ENCODE assay signal across 31 cellular contexts in the genomic region with DNA sequence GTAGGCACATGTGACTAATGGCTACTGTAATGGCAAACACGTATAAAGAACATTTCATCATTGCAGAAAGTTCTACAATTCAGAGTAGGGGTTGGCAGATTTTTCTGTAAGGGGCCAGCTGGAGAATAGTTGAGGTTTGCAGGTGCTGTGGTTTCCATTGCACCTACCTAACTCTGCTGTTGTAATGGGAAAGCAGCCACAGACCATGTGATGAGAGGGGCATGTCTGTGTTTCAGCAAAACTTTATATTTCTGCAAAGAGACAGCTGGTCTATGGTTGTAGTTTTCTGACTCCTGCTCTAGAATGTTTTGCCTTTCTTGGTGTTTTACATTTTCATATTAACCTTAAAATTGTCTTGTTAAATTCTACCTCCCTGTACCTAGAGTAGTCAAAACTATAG.
"Had no signal": no experiment of that assay in that cellular context is flagged by ENCODE, and none has a peak within 500 bp of the region (broad histone marks: within the 10 kb centered on the region; RNA-seq: fewer than 3 reads in every experiment).

No MANE protein-coding gene starts in this region.

- H3K27me3 ChIP-seq: adrenal gland, ascending aorta, cardiac muscle cell, dorsolateral prefrontal cortex, gastrocnemius medialis, hepatocyte, neutrophil, ovary, right lobe of liver, tibial artery, upper lobe of right lung had no signal

- H3K4me2 ChIP-seq: hepatocyte had no signal

- H3K4me1 ChIP-seq: adrenal gland, ascending aorta, tibial artery, upper lobe of right lung had no signal

- H3K9me3 Mint-ChIP-seq: activated naive CD4-positive, alpha-beta T cell treated with anti-CD3 and anti-CD28 coated beads, Interleukin-2, amount 50 U/mL, for 72 hours; brain; natural killer cell treated with Interleukin-12 subunit alpha and Interleukin-12 subunit beta and Interleukin-15 and Interleukin-18, amount 100 ng/mL, for 72 hours; stimulated activated naive CD8-positive, alpha-beta T cell treated with anti-CD3 and anti-CD28 coated beads, Interleukin-15, Interleukin-2, amounts not matched to agents 100 ng/mL and 50 ng/mL, for 24 hours had no signal

- H3K27ac ChIP-seq: adrenal gland, ascending aorta, cardiac muscle cell, coronary artery, dorsolateral prefrontal cortex, gastrocnemius medialis, hepatocyte, left ventricle myocardium inferior, neutrophil, ovary, right lobe of liver, tibial artery, upper lobe of right lung, VCaP had no signal

- H3K4me3 ChIP-seq: adrenal gland, ascending aorta, cardiac muscle cell, coronary artery, dorsolateral prefrontal cortex, gastrocnemius medialis, hepatocyte, left ventricle myocardium inferior, lung, mucosa of descending colon, ovary, right lobe of liver, tibial artery, upper lobe of right lung had no signal

- H3K27ac Mint-ChIP-seq: natural killer cell treated with Interleukin-12 subunit alpha and Interleukin-12 subunit beta and Interleukin-15 and Interleukin-18, amount 100 ng/mL, for 72 hours; progenitor cell of endocrine pancreas; stimulated activated naive CD8-positive, alpha-beta T cell treated with anti-CD3 and anti-CD28 coated beads, Interleukin-15, Interleukin-2, amounts not matched to agents 100 ng/mL and 50 ng/mL, for 24 hours had no signal

- H3K27me3 Mint-ChIP-seq: brain; natural killer cell treated with Interleukin-12 subunit alpha and Interleukin-12 subunit beta and Interleukin-15 and Interleukin-18, amount 100 ng/mL, for 72 hours; progenitor cell of endocrine pancreas; stimulated activated naive CD8-positive, alpha-beta T cell treated with anti-CD3 and anti-CD28 coated beads, Interleukin-15, Interleukin-2, amounts not matched to agents 100 ng/mL and 50 ng/mL, for 24 hours had no signal

- DNase-seq: activated CD4-positive, alpha-beta T cell treated with anti-CD3 and anti-CD28 coated beads for 4 hours; activated CD4-positive, alpha-beta T cell treated with anti-CD3 and anti-CD28 coated beads, Interleukin-2, amount 50 U/mL, for 4 hours; activated CD8-positive, alpha-beta memory T cell treated with anti-CD3 and anti-CD28 coated beads, Interleukin-2, amount 50 U/mL, for 4 hours; activated naive CD4-positive, alpha-beta T cell; activated T-cell treated with anti-CD3 and anti-CD28 coated beads, Interleukin-2, amount 50 U/mL, for 1 hour; adrenal gland; dorsolateral prefrontal cortex; effector memory CD4-positive, alpha-beta T cell; erythroblast; gastrocnemius medialis; islet precursor cell; left ventricle myocardium inferior; mesendoderm; mucosa of descending colon; ovary; right lobe of liver; stimulated activated CD4-positive, alpha-beta T cell treated with anti-CD3 and anti-CD28 coated beads, Interleukin-2, amount 100 ng/mL, for 48 hours; tibial artery; upper lobe of right lung had no signal

- H2AFZ ChIP-seq: hepatocyte had no signal

- H3K36me3 ChIP-seq: ovary had no signal

- ATAC-seq: activated naive CD4-positive, alpha-beta T cell treated with anti-CD3 and anti-CD28 coated beads, Interleukin-2, amount 50 U/mL, for 72 hours; gastrocnemius medialis; mucosa of descending colon; natural killer cell treated with Interleukin-12 subunit alpha and Interleukin-12 subunit beta and Interleukin-15 and Interleukin-18, amount 100 ng/mL, for 72 hours; right lobe of liver; upper lobe of right lung had no signal

- H3K4me3 Mint-ChIP-seq: brain; natural killer cell treated with Interleukin-12 subunit alpha and Interleukin-12 subunit beta and Interleukin-15 and Interleukin-18, amount 100 ng/mL, for 72 hours; stimulated activated naive CD8-positive, alpha-beta T cell treated with anti-CD3 and anti-CD28 coated beads, Interleukin-15, Interleukin-2, amounts not matched to agents 100 ng/mL and 50 ng/mL, for 24 hours had no signal
